32 cellular contexts compared by ENCODE assay signal in genomic region chr12:30178948-30179347, GRCh38.
"Had no signal": no experiment of that assay in that cellular context is flagged by ENCODE, and none has a peak within 500 bp of the region (broad histone marks: within the 10 kb centered on the region; RNA-seq: fewer than 3 reads in every experiment).

No MANE protein-coding gene starts in this region.

- H3K27me3 ChIP-seq: brain microvascular endothelial cell, esophagus squamous epithelium, gastroesophageal sphincter, heart right ventricle, hepatocyte had no signal

- H3K9me3 Mint-ChIP-seq: activated B cell treated with CpG ODN at 0.5 μM for 24 hours; activated CD8-positive, alpha-beta T cell treated with anti-CD3 and anti-CD28 coated beads for 36 hours; activated T-cell treated with anti-CD3 and anti-CD28 coated beads, Interleukin-2, amount 50 U/mL, for 4 hours; central memory CD8-positive, alpha-beta T cell; effector memory CD8-positive, alpha-beta T cell; T-helper 2 cell treated with Interferon-gamma antibody and Interleukin-4, amounts not matched to agents 5 μg/mL and 100 μg/mL, for 36 hours had no signal

- ATAC-seq: activated CD4-positive, CD25-positive, alpha-beta regulatory T cell treated with anti-CD3 and anti-CD28 coated beads, Interleukin-2, amount 50 U/mL, for 24 hours; activated CD8-positive, alpha-beta T cell treated with anti-CD3 and anti-CD28 coated beads for 36 hours; activated T-cell treated with anti-CD3 and anti-CD28 coated beads, Interleukin-2, amount 50 U/mL, for 4 hours; activated T-helper 17 cell treated with anti-CD3 and anti-CD28 coated beads, Interleukin-2, amount 50 U/mL, for 72 hours; effector memory CD8-positive, alpha-beta T cell; gastroesophageal sphincter; heart right ventricle had no signal

- H3K36me3 ChIP-seq: brain microvascular endothelial cell, esophagus squamous epithelium, gastroesophageal sphincter, heart right ventricle, WERI-Rb-1 had no signal

- H3K4me3 Mint-ChIP-seq: activated B cell treated with CpG ODN at 0.5 μM for 24 hours; activated CD8-positive, alpha-beta T cell treated with anti-CD3 and anti-CD28 coated beads for 36 hours; activated naive CD8-positive, alpha-beta T cell; activated T-cell treated with anti-CD3 and anti-CD28 coated beads, Interleukin-2, amount 50 U/mL, for 4 hours; activated T-helper 17 cell treated with anti-CD3 and anti-CD28 coated beads, Interleukin-2, amount 50 U/mL, for 72 hours; central memory CD8-positive, alpha-beta T cell; dendritic cell treated with granulocyte-macrophage colony-stimulating factor and Interleukin-4, amounts not matched to agents 40 ng/mL and 50 ng/mL, for 4 days; effector memory CD8-positive, alpha-beta T cell; T-helper 2 cell treated with Interferon-gamma antibody and Interleukin-4, amounts not matched to agents 5 μg/mL and 100 μg/mL, for 36 hours had no signal

- H3K4me1 Mint-ChIP-seq: activated B cell treated with CpG ODN at 0.5 μM for 24 hours; activated T-helper 17 cell treated with anti-CD3 and anti-CD28 coated beads, Interleukin-2, amount 50 U/mL, for 72 hours; central memory CD8-positive, alpha-beta T cell had no signal

- DNase-seq: activated B cell treated with CpG ODN at 0.5 μM for 24 hours; activated CD4-positive, alpha-beta T cell treated with anti-CD3 and anti-CD28 coated beads for 48 hours; activated CD4-positive, alpha-beta T cell treated with anti-CD3 and anti-CD28 coated beads, Interleukin-2, amount 50 U/mL, for 1 hour; activated CD4-positive, alpha-beta T cell treated with anti-CD3 and anti-CD28 coated beads, Interleukin-2, amount 50 U/mL, for 48 hours; activated CD8-positive, alpha-beta memory T cell treated with anti-CD3 and anti-CD28 coated beads for 24 hours; activated CD8-positive, alpha-beta T cell treated with anti-CD3 and anti-CD28 coated beads for 36 hours; activated effector memory CD4-positive, alpha-beta T cell treated with Interleukin-2 at 50 U/mL for 16 hours; activated gamma-delta T cell treated with Interleukin-2 at 50 U/mL for 16 hours; activated naive CD4-positive, alpha-beta T cell treated with anti-CD3 and anti-CD28 coated beads, Interleukin-2, amount 50 U/mL, for 16 hours; activated naive CD4-positive, alpha-beta T cell treated with Interleukin-2 at 50 U/mL for 16 hours; activated T-cell treated with anti-CD3 and anti-CD28 coated beads, Interleukin-2, amount 50 U/mL, for 4 hours; amniotic stem cell; anterior cingulate cortex; brain microvascular endothelial cell; dorsolateral prefrontal cortex; effector CD4-positive, alpha-beta T cell; effector memory CD8-positive, alpha-beta T cell; erythroblast; esophagus squamous epithelium; foreskin melanocyte; heart right ventricle; T1000; WERI-Rb-1 had no signal

- H3K4me3 ChIP-seq: coronary artery, dorsolateral prefrontal cortex, esophagus squamous epithelium, gastroesophageal sphincter, heart right ventricle, hepatocyte had no signal

- H3K9me3 ChIP-seq: esophagus squamous epithelium had no signal

- H3K36me3 Mint-ChIP-seq: activated naive CD8-positive, alpha-beta T cell had no signal

- H3K27ac ChIP-seq: brain microvascular endothelial cell, coronary artery, dorsolateral prefrontal cortex, esophagus squamous epithelium, gastroesophageal sphincter, heart right ventricle, hepatocyte, WERI-Rb-1 had no signal

- H3K27ac Mint-ChIP-seq: activated B cell treated with CpG ODN at 0.5 μM for 24 hours; activated CD8-positive, alpha-beta T cell treated with anti-CD3 and anti-CD28 coated beads for 36 hours; activated naive CD8-positive, alpha-beta T cell; activated T-helper 17 cell treated with anti-CD3 and anti-CD28 coated beads, Interleukin-2, amount 50 U/mL, for 72 hours; dendritic cell treated with granulocyte-macrophage colony-stimulating factor and Interleukin-4, amounts not matched to agents 40 ng/mL and 50 ng/mL, for 4 days; effector memory CD8-positive, alpha-beta T cell; T-helper 2 cell treated with Interferon-gamma antibody and Interleukin-4, amounts not matched to agents 5 μg/mL and 100 μg/mL, for 36 hours had no signal

- H3K4me1 ChIP-seq: gastroesophageal sphincter, heart right ventricle had no signal

- H3K27me3 Mint-ChIP-seq: activated B cell treated with CpG ODN at 0.5 μM for 24 hours; activated T-helper 17 cell treated with anti-CD3 and anti-CD28 coated beads, Interleukin-2, amount 50 U/mL, for 72 hours; central memory CD8-positive, alpha-beta T cell had no signal
